Comparison of ENCODE assay signal across 8 cellular contexts in genomic region chr6:14117158-14118090, GRCh38. TPM values are rescaled to one million over a fixed set of nuclear protein-coding genes. Genes with fewer than 3 reads are reported as not detected.
DNase-seq lines count a peak whose midpoint lies in the region; ATAC-seq, FAIRE-seq and TF ChIP-seq lines count a peak whose summit lies in the region.

A gene with protein sequence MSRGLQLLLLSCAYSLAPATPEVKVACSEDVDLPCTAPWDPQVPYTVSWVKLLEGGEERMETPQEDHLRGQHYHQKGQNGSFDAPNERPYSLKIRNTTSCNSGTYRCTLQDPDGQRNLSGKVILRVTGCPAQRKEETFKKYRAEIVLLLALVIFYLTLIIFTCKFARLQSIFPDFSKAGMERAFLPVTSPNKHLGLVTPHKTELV (plus strand): TSS chr6:14117772. CDS start chr6:14117812, 40 bp downstream.

- H3K36me3 ChIP-seq in CD8-positive, alpha-beta T cell (ENCODE audit: insufficient read depth, low read length), result no peaks in the 10 kb centered on the region
- H3K36me3 ChIP-seq in neural progenitor cell, result no peaks in the 10 kb centered on the region
- no peaks in the 10 kb centered on the region for H3K36me3 ChIP-seq in subcutaneous abdominal adipose tissue (ENCODE audit: control insufficient read depth in 5 of 5, insufficient read depth in 5 of 5, low read length in 5 of 5)

- H3K9me3 ChIP-seq in CD8-positive, alpha-beta T cell (ENCODE audit: low read length), result no peaks in the 10 kb centered on the region
- H3K9me3 ChIP-seq in neural progenitor cell (ENCODE audit: low read depth) (no peaks in the 10 kb centered on the region), subcutaneous abdominal adipose tissue (ENCODE audit: control insufficient read depth in 5 of 5, low read length in 5 of 5) (no peaks in the 10 kb centered on the region)

- H3K4me3 Mint-ChIP-seq in CD8-positive, alpha-beta T cell, result peak within 1 kb of the TSS; percentile 93
- H3K4me3 Mint-ChIP-seq in neural progenitor cell, result peak within 1 kb of the TSS; percentile 97

- H3K4me3 ChIP-seq in CD8-positive, alpha-beta T cell (ENCODE audit: low read depth, low read length), result peak within 1 kb of the TSS; percentile 92
- peak within 1 kb of the TSS; percentile 64 for H3K4me3 ChIP-seq in fibroblast of villous mesenchyme (ENCODE audit: low read depth, low read length)
- peak within 1 kb of the TSS; percentile 78 for H3K4me3 ChIP-seq in neural progenitor cell
- H3K4me3 ChIP-seq in subcutaneous abdominal adipose tissue (ENCODE audit: low read depth in 1 of 5, low read length in 5 of 5), result peak within 1 kb of the TSS; percentile 81 to 88 (median 84)

- H3K9ac ChIP-seq in neural progenitor cell, result no peak within 1 kb of the TSS
- peak within 1 kb of the TSS in 4 of 5 donors; percentile 73 to 88 (median 79) for H3K9ac ChIP-seq in subcutaneous abdominal adipose tissue (ENCODE audit: low read length in 5 of 5)

- H3F3A ChIP-seq in neural progenitor cell (ENCODE audit: low read depth), result peaks cover 16% of the 10 kb centered on the region

- no peaks in the 10 kb centered on the region for H3K79me2 ChIP-seq in neural progenitor cell (ENCODE audit: low read depth)

- no peaks in the 10 kb centered on the region for H3K27me3 ChIP-seq in CD8-positive, alpha-beta T cell (ENCODE audit: insufficient read depth, low read length)
- H3K27me3 ChIP-seq in neural progenitor cell (peaks cover 34% of the 10 kb centered on the region), subcutaneous abdominal adipose tissue (ENCODE audit: control insufficient read depth in 5 of 5, insufficient read depth in 4 of 5, low read length in 5 of 5) (no peaks in the 10 kb centered on the region)

- peak within 1 kb of the TSS; percentile 96 for H3K27ac Mint-ChIP-seq in CD8-positive, alpha-beta T cell
- H3K27ac Mint-ChIP-seq in neural progenitor cell, result no peak within 1 kb of the TSS

- H4K20me1 ChIP-seq in neural progenitor cell (ENCODE audit: low read depth), result no peaks in the 10 kb centered on the region

- CTCF ChIA-PET in CD8-positive, alpha-beta T cell (lab: Charles Lee), result no interaction called here

- peak within 1 kb of the TSS; percentile 83 for H3K4me2 ChIP-seq in neural progenitor cell

- peaks cover 39% of the 10 kb centered on the region for H3K4me1 Mint-ChIP-seq in CD8-positive, alpha-beta T cell (ENCODE audit: low read depth)
- H3K4me1 Mint-ChIP-seq in neural progenitor cell, result peaks cover 9% of the 10 kb centered on the region

- peak within 1 kb of the TSS; percentile 96 for H2AFZ ChIP-seq in neural progenitor cell (replicated peaks)

- FAIRE-seq in RCC 7860 (lab: Jason Lieb, UNC), result no peak

- peak; percentile 72 to 89 (median 81) for DNase-seq in CD8-positive, alpha-beta T cell
- DNase-seq in RCC 7860 (ENCODE audit: low spot score) (peak; percentile 54), fibroblast of villous mesenchyme (ENCODE audit: low read depth) (peak; percentile 16), neural progenitor cell (ENCODE audit: low spot score) (peak; percentile 75)
- DNase-seq in activated T-helper 1 cell treated with anti-CD3 and anti-CD28 coated beads, Interleukin-2, amount 50 U/mL, for 16 hours (ENCODE audit: low read depth in 1 of 2, low spot score in 1 of 2), result peak; percentile 54 to 81

- peaks cover 8% of the 10 kb centered on the region for H3K4me1 ChIP-seq in CD8-positive, alpha-beta T cell (ENCODE audit: insufficient read depth, low read length)
- H3K4me1 ChIP-seq in neural progenitor cell, result peaks cover 4% of the 10 kb centered on the region
- H3K4me1 ChIP-seq in subcutaneous abdominal adipose tissue (ENCODE audit: control insufficient read depth in 5 of 5, insufficient read depth in 5 of 5, low read length in 5 of 5), result peaks cover 2 to 29% (median 21%) of the 10 kb centered on the region in 5 donors

- peaks cover 7% of the 10 kb centered on the region for H3K36me3 Mint-ChIP-seq in CD8-positive, alpha-beta T cell
- H3K36me3 Mint-ChIP-seq in neural progenitor cell, result peaks cover 2% of the 10 kb centered on the region

- no peaks in the 10 kb centered on the region for H3K27me3 Mint-ChIP-seq in CD8-positive, alpha-beta T cell (ENCODE audit: low read depth)
- peaks cover 11% of the 10 kb centered on the region for H3K27me3 Mint-ChIP-seq in neural progenitor cell (ENCODE audit: insufficient read depth, low read depth)

- H3K9me3 Mint-ChIP-seq in CD8-positive, alpha-beta T cell, result no peaks in the 10 kb centered on the region
- no peaks in the 10 kb centered on the region for H3K9me3 Mint-ChIP-seq in neural progenitor cell

- no peak for TF ChIP-seq CTCF in CD8-positive, alpha-beta T cell (IDR thresholded peaks at IDR 0.05)
- TF ChIP-seq CTCF in fibroblast of villous mesenchyme (IDR thresholded peaks at IDR 0.05; ENCODE audit: insufficient read depth, low read depth, low read length), result no peak
- TF ChIP-seq CTCF in neural progenitor cell (IDR thresholded peaks at IDR 0.05), result peak; percentile 30

- H3K27ac ChIP-seq in CD8-positive, alpha-beta T cell (ENCODE audit: low read depth, low read length), result peak within 1 kb of the TSS; percentile 66
- no peak within 1 kb of the TSS for H3K27ac ChIP-seq in neural progenitor cell
- H3K27ac ChIP-seq in subcutaneous abdominal adipose tissue (ENCODE audit: low read depth, low read length), result peak within 1 kb of the TSS; percentile 57

- POLR2A ChIA-PET in CD8-positive, alpha-beta T cell (lab: Charles Lee), result no interaction called here

- peak; percentile 94 for ATAC-seq in CD8-positive, alpha-beta T cell
- ATAC-seq in GM19328 (IDR thresholded peaks at IDR 0.05; ENCODE audit: unreplicated experiment) (peak; percentile 48), HG03558 (IDR thresholded peaks at IDR 0.05; ENCODE audit: extremely low read depth, unreplicated experiment) (peak; percentile 47)

- intact Hi-C loops in CD8-positive, alpha-beta T cell (cut with DNase I, micrococcal nuclease), result loop anchor here (1.0 to 5.0 kb wide), 11 partner anchors 40 to 1545 kb away; partner anchors contain the start of genes MCUR1 (in 2 of the 2), SIRT5 (in 2 of the 2), NOL7 (in 1 of the 2) and RANBP9 (in 1 of the 2)

RNA-seq across cellular contexts. Expression of the gene that starts here (rescaled TPM):
- total RNA-seq in CD8-positive, alpha-beta T cell, result 10 to 100 TPM; 57.2 to 60.4 TPM
- total RNA-seq in fibroblast of villous mesenchyme (0.32 and 0.86 TPM in 2 replicates), neural progenitor cell (ENCODE audit: low replicate concordance) (0.80 and 1.5 TPM in 2 replicates)

Comparison
In these comparisons a context has a peak if more than half of its experiments do, and no peak if none do; other contexts are left out.
1. RNA of the gene that starts here (total RNA-seq): 57.2 to 60.4 TPM in CD8-positive, alpha-beta T cell; 0.32 to 0.86 TPM in fibroblast of villous mesenchyme and 0.80 to 1.5 TPM in neural progenitor cell; every median in the first group is over 10 times any median in the second.
2. Peak in DNase-seq and H3K4me3 ChIP-seq in fibroblast of villous mesenchyme; RNA of the gene not detected or under 1 TPM.
3. DNase-seq: peak in every context shown above with its lines; median percentile 81 in CD8-positive, alpha-beta T cell; 75 in neural progenitor cell; 68 in activated T-helper 1 cell treated with anti-CD3 and anti-CD28 coated beads, Interleukin-2, amount 50 U/mL, for 16 hours; 54 in RCC 7860; 16 in fibroblast of villous mesenchyme.
4. Peak in every context shown above with its lines, with median percentiles within 50 percentile points of each other: ATAC-seq and H3K4me3 ChIP-seq.